ENCODE assay signal across 1 cellular context in genomic region chr12:52236386-52237050, GRCh38.
TF ChIP-seq lines count a peak whose summit lies in the region.

No MANE protein-coding gene starts in this region.

TF ChIP-seq in IMR-90, 13 proteins besides CTCF, POLR2A, EP300 and RAD21:
- TF ChIP-seq ELK1 (IDR thresholded peaks at IDR 0.05; ENCODE audit: borderline replicate concordance, low read depth, low read length), result no peak
- no peak for TF ChIP-seq RCOR1 (IDR thresholded peaks at IDR 0.05; ENCODE audit: insufficient replicate concordance, low read length)
- no peak for TF ChIP-seq BHLHE40 (IDR thresholded peaks at IDR 0.05; ENCODE audit: low read depth, low read length)
